ENCODE assay signal across 30 cellular contexts in genomic region chr3:176914764-176915163, GRCh38.
DNase-seq lines count a peak whose midpoint lies in the region; ATAC-seq and TF ChIP-seq lines count a peak whose summit lies in the region.
"Had no signal": no experiment of that assay in that cellular context is flagged by ENCODE, and none has a peak within 500 bp of the region (broad histone marks: within the 10 kb centered on the region; RNA-seq: fewer than 3 reads in every experiment).

No MANE protein-coding gene starts in this region.

- H3K14ac ChIP-seq in trophoblast cell (ENCODE audit: low read length): no peak overlapping the region

- peaks cover 42% of the 10 kb centered on the region for H3K4me1 Mint-ChIP-seq in GM23338
- H3K4me1 Mint-ChIP-seq in activated CD4-positive, alpha-beta T cell treated with anti-CD3 and anti-CD28 coated beads, Interleukin-2, amount 10 ng/mL, durations not matched to agents 24 days and 14 days: no peaks in the 10 kb centered on the region
- H3K4me1 Mint-ChIP-seq: activated naive CD8-positive, alpha-beta T cell treated with anti-CD3 and anti-CD28 coated beads, Interleukin-2, amount 10 ng/mL, durations not matched to agents 7 days and 5 days; stimulated activated naive B cell treated with anti-CD40 and anti-IgM and Interleukin-4, amounts not matched to agents 10 μg/mL and 1 μg/mL and 100 μg/mL, for 72 hours had no signal

- intact Hi-C loops in activated CD4-positive, alpha-beta T cell treated with anti-CD3 and anti-CD28 coated beads, Interleukin-2, amount 10 ng/mL, durations not matched to agents 24 days and 14 days (cut with micrococcal nuclease): no loop called here

- H3F3A ChIP-seq in GM23338 (replicated peaks; ENCODE audit: low read depth) (no peaks in the 10 kb centered on the region), GM23248 (ENCODE audit: insufficient read depth) (no peaks in the 10 kb centered on the region)

- no peak overlapping the region for H4K12ac ChIP-seq in trophoblast cell (ENCODE audit: low read depth, low read length)

- no peak overlapping the region for H4K8ac ChIP-seq in trophoblast cell (ENCODE audit: low read depth, low read length)

- no peak overlapping the region for H3K4ac ChIP-seq in trophoblast cell (ENCODE audit: low read depth, low read length)

- H4K91ac ChIP-seq in trophoblast cell (ENCODE audit: low read depth, low read length): peak overlapping the region; percentile 28

- peaks cover 27% of the 10 kb centered on the region for H3K4me1 ChIP-seq in GM23338 (ENCODE audit: insufficient read depth)
- H3K4me1 ChIP-seq in trophoblast cell (ENCODE audit: control insufficient read depth in 1 of 2, insufficient read depth in 2 of 2, low read length in 2 of 2): peaks cover 11 to 12% of the 10 kb centered on the region in 2 experiments
- H3K4me1 ChIP-seq in GM23248 (ENCODE audit: insufficient read depth): no peaks in the 10 kb centered on the region
- H3K4me1 ChIP-seq: BE2C, gastrocnemius medialis, lower lobe of right lung, suprapubic skin had no signal

- H3K9me3 Mint-ChIP-seq in GM23338: no peaks in the 10 kb centered on the region
- H3K9me3 Mint-ChIP-seq in activated CD4-positive, alpha-beta T cell treated with anti-CD3 and anti-CD28 coated beads, Interleukin-2, amount 10 ng/mL, durations not matched to agents 24 days and 14 days: no peaks in the 10 kb centered on the region
- H3K9me3 Mint-ChIP-seq: activated naive CD8-positive, alpha-beta T cell treated with anti-CD3 and anti-CD28 coated beads, Interleukin-2, amount 10 ng/mL, durations not matched to agents 7 days and 5 days; activated T-cell treated with anti-CD3 and anti-CD28 coated beads, Interleukin-2, amount 50 U/mL, for 4 hours; CD8-positive, alpha-beta T cell; natural killer cell treated with Interleukin-12 subunit alpha and Interleukin-12 subunit beta and Interleukin-15 and Interleukin-18, amount 100 ng/mL, for 72 hours; stimulated activated naive B cell treated with anti-CD40 and anti-IgM and Interleukin-4, amounts not matched to agents 10 μg/mL and 1 μg/mL and 100 μg/mL, for 72 hours had no signal

- H3K79me2 ChIP-seq in GM23338 (replicated peaks; ENCODE audit: insufficient read depth) (no peaks in the 10 kb centered on the region), trophoblast cell (ENCODE audit: control insufficient read depth, insufficient read depth, low read length, poor library complexity) (no peaks in the 10 kb centered on the region), GM23248 (ENCODE audit: insufficient read depth) (no peaks in the 10 kb centered on the region)

- H3K23ac ChIP-seq in trophoblast cell (ENCODE audit: low read length): no peak overlapping the region

- no peak overlapping the region for H3K27ac Mint-ChIP-seq in GM23338
- H3K27ac Mint-ChIP-seq in activated CD4-positive, alpha-beta T cell treated with anti-CD3 and anti-CD28 coated beads, Interleukin-2, amount 10 ng/mL, durations not matched to agents 24 days and 14 days: no peak overlapping the region
- H3K27ac Mint-ChIP-seq: activated naive CD8-positive, alpha-beta T cell treated with anti-CD3 and anti-CD28 coated beads, Interleukin-2, amount 10 ng/mL, durations not matched to agents 7 days and 5 days; CD8-positive, alpha-beta T cell; natural killer cell treated with Interleukin-12 subunit alpha and Interleukin-12 subunit beta and Interleukin-15 and Interleukin-18, amount 100 ng/mL, for 72 hours; stimulated activated naive B cell treated with anti-CD40 and anti-IgM and Interleukin-4, amounts not matched to agents 10 μg/mL and 1 μg/mL and 100 μg/mL, for 72 hours had no signal

- H3K27ac ChIP-seq in GM23338 (ENCODE audit: low read depth) (no peak overlapping the region), RWPE1 (no peak overlapping the region), trophoblast cell (ENCODE audit: low read depth, low read length) (no peak overlapping the region), GM23248 (no peak overlapping the region)
- H3K27ac ChIP-seq: gastrocnemius medialis, lower lobe of right lung, skin epidermis, suprapubic skin had no signal

- H3K79me1 ChIP-seq in trophoblast cell (ENCODE audit: low read length): peaks cover 6% of the 10 kb centered on the region

- H3K27me3 Mint-ChIP-seq in GM23338 (ENCODE audit: insufficient read depth, low read depth, poor library complexity): peaks cover 3% of the 10 kb centered on the region
- no peaks in the 10 kb centered on the region for H3K27me3 Mint-ChIP-seq in activated CD4-positive, alpha-beta T cell treated with anti-CD3 and anti-CD28 coated beads, Interleukin-2, amount 10 ng/mL, durations not matched to agents 24 days and 14 days
- H3K27me3 Mint-ChIP-seq: stimulated activated naive B cell treated with anti-CD40 and anti-IgM and Interleukin-4, amounts not matched to agents 10 μg/mL and 1 μg/mL and 100 μg/mL, for 72 hours had no signal

- peaks cover 3% of the 10 kb centered on the region; the same call in 2 of the 3 replicates for H3K36me3 Mint-ChIP-seq in GM23338 (ENCODE audit: low read depth)
- H3K36me3 Mint-ChIP-seq in activated CD4-positive, alpha-beta T cell treated with anti-CD3 and anti-CD28 coated beads, Interleukin-2, amount 10 ng/mL, durations not matched to agents 24 days and 14 days (ENCODE audit: low read depth): no peaks in the 10 kb centered on the region
- H3K36me3 Mint-ChIP-seq: activated naive CD8-positive, alpha-beta T cell treated with anti-CD3 and anti-CD28 coated beads, Interleukin-2, amount 10 ng/mL, durations not matched to agents 7 days and 5 days; CD8-positive, alpha-beta T cell; natural killer cell treated with Interleukin-12 subunit alpha and Interleukin-12 subunit beta and Interleukin-15 and Interleukin-18, amount 100 ng/mL, for 72 hours; stimulated activated naive B cell treated with anti-CD40 and anti-IgM and Interleukin-4, amounts not matched to agents 10 μg/mL and 1 μg/mL and 100 μg/mL, for 72 hours had no signal

- WGBS in trophoblast cell (ENCODE audit: extremely low coverage, insufficient coverage, insufficient read length): no CpG with 5 or more reads among the region's 1 CpG
- 69 to 85% methylated on average over 1 of the region's 1 CpG for WGBS in GM23248 (ENCODE audit: low coverage in 1 of 2, low lambda C conversion rate in 2 of 2, missing lambda C conversion rate in 2 of 2), 2 experiments

- H3K27me3 ChIP-seq in GM23338 (ENCODE audit: insufficient read depth) (no peaks in the 10 kb centered on the region), trophoblast cell (ENCODE audit: insufficient read depth, low read length) (no peaks in the 10 kb centered on the region), GM23248 (replicated peaks; ENCODE audit: insufficient read depth) (0 out of 2 replicates have a peak, but pooled peaks cover 5% of the 10 kb centered on the region)
- H3K27me3 ChIP-seq: BE2C, esophagus squamous epithelium, gastrocnemius medialis, suprapubic skin had no signal

- H3K36me3 ChIP-seq in GM23338 (ENCODE audit: insufficient read depth) (no peaks in the 10 kb centered on the region), trophoblast cell (ENCODE audit: control insufficient read depth in 1 of 2, insufficient read depth in 2 of 2, low read length in 2 of 2) (no peaks in the 10 kb centered on the region), GM23248 (ENCODE audit: low read depth) (no peaks in the 10 kb centered on the region)
- H3K36me3 ChIP-seq: BE2C, esophagus squamous epithelium, gastrocnemius medialis, HAP-1, lower lobe of right lung, suprapubic skin had no signal

- H3K4me2 ChIP-seq in GM23338: no peak overlapping the region
- H3K4me2 ChIP-seq in trophoblast cell (ENCODE audit: low read length): no peak overlapping the region
- no peak overlapping the region for H3K4me2 ChIP-seq in GM23248 (ENCODE audit: unreplicated experiment)

- H3K4me3 Mint-ChIP-seq in GM23338: no peak overlapping the region
- no peak overlapping the region for H3K4me3 Mint-ChIP-seq in activated CD4-positive, alpha-beta T cell treated with anti-CD3 and anti-CD28 coated beads, Interleukin-2, amount 10 ng/mL, durations not matched to agents 24 days and 14 days
- H3K4me3 Mint-ChIP-seq: activated naive CD8-positive, alpha-beta T cell treated with anti-CD3 and anti-CD28 coated beads, Interleukin-2, amount 10 ng/mL, durations not matched to agents 7 days and 5 days; activated T-cell treated with anti-CD3 and anti-CD28 coated beads, Interleukin-2, amount 50 U/mL, for 4 hours; CD8-positive, alpha-beta T cell; natural killer cell treated with Interleukin-12 subunit alpha and Interleukin-12 subunit beta and Interleukin-15 and Interleukin-18, amount 100 ng/mL, for 72 hours; stimulated activated naive B cell treated with anti-CD40 and anti-IgM and Interleukin-4, amounts not matched to agents 10 μg/mL and 1 μg/mL and 100 μg/mL, for 72 hours had no signal

- H2AFZ ChIP-seq in GM23338: 0 out of 2 replicates have a peak overlapping the region, but pooled peaks have one; percentile 4
- H2AFZ ChIP-seq in trophoblast cell (ENCODE audit: insufficient read depth, low read length, poor library complexity): no peak overlapping the region
- H2AFZ ChIP-seq in GM23248: no peak overlapping the region

- DNase-seq in GM23338 (ENCODE audit: low spot score) (no peak), RWPE1 (ENCODE audit: low spot score) (peak; percentile 9), fibroblast of pulmonary artery (ENCODE audit: low read depth) (peak; percentile 7), trophoblast cell (no peak), GOT3 (lab: John Stamatoyannopoulos, UW) (no peak), GM23248 (no peak)
- no peak for DNase-seq in activated CD4-positive, alpha-beta T cell treated with anti-CD3 and anti-CD28 coated beads, Interleukin-2, amount 10 ng/mL, durations not matched to agents 24 days and 14 days
- DNase-seq: activated CD4-positive, alpha-beta T cell treated with anti-CD3 and anti-CD28 coated beads, Interleukin-2, amount 50 U/mL, for 1 hour; activated gamma-delta T cell treated with Interleukin-2 at 50 U/mL for 16 hours; activated naive CD8-positive, alpha-beta T cell treated with anti-CD3 and anti-CD28 coated beads, Interleukin-2, amount 10 ng/mL, durations not matched to agents 7 days and 5 days; activated T-cell treated with anti-CD3 and anti-CD28 coated beads, Interleukin-2, amount 50 U/mL, for 4 hours; aorta; BE2C; caudate nucleus; CD8-positive, alpha-beta T cell; cortex of kidney; EL; esophagus squamous epithelium; gastrocnemius medialis; lower lobe of right lung; mucosa of descending colon; NCI-H1436; NCI-H446 treated with DMSO at 0.1 percent for 48 hours; stimulated activated naive B cell treated with anti-CD40 and anti-IgM and Interleukin-4, amounts not matched to agents 10 μg/mL and 1 μg/mL and 100 μg/mL, for 72 hours; T1000 had no signal

- POLR2A ChIA-PET in RWPE1 (lab: Yijun Ruan, JAX; ENCODE audit: low non-redundant PET): no interaction called here

- H3K9me3 ChIP-seq in trophoblast cell (ENCODE audit: insufficient read depth, low read depth, low read length): no peaks in the 10 kb centered on the region
- no peaks in the 10 kb centered on the region for H3K9me3 ChIP-seq in GM23248 (ENCODE audit: low read depth)
- H3K9me3 ChIP-seq: BE2C, esophagus squamous epithelium, gastrocnemius medialis, HAP-1, lower lobe of right lung, mucosa of descending colon, suprapubic skin had no signal

- H3K9me2 ChIP-seq in GM23338 (ENCODE audit: insufficient read depth) (peaks cover 20% of the 10 kb centered on the region), GM23248 (ENCODE audit: insufficient read depth) (no peaks in the 10 kb centered on the region)

- H4K20me1 ChIP-seq in GM23338 (replicated peaks; ENCODE audit: insufficient read depth) (no peaks in the 10 kb centered on the region), GM23248 (ENCODE audit: insufficient read depth) (no peaks in the 10 kb centered on the region)

- no peak for ATAC-seq in GM23338
- ATAC-seq: activated T-cell treated with anti-CD3 and anti-CD28 coated beads, Interleukin-2, amount 50 U/mL, for 4 hours; CD8-positive, alpha-beta T cell; gastrocnemius medialis; HepG2; lower lobe of right lung; mucosa of descending colon; natural killer cell treated with Interleukin-12 subunit alpha and Interleukin-12 subunit beta and Interleukin-15 and Interleukin-18, amount 100 ng/mL, for 72 hours; stimulated activated naive B cell treated with anti-CD40 and anti-IgM and Interleukin-4, amounts not matched to agents 10 μg/mL and 1 μg/mL and 100 μg/mL, for 72 hours had no signal

- peak overlapping the region; percentile 8 for H3K18ac ChIP-seq in trophoblast cell (ENCODE audit: low read length)

- no peak overlapping the region for H2BK5ac ChIP-seq in trophoblast cell (ENCODE audit: low read depth, low read length, poor library complexity)

- H2AK5ac ChIP-seq in trophoblast cell (ENCODE audit: low read length): no peak overlapping the region

- no peak overlapping the region for H3K4me3 ChIP-seq in GM23338
- H3K4me3 ChIP-seq in fibroblast of pulmonary artery (replicated peaks; ENCODE audit: low read depth, low read length): no peak overlapping the region
- no peak overlapping the region for H3K4me3 ChIP-seq in trophoblast cell (ENCODE audit: low read depth, low read length)
- no peak overlapping the region for H3K4me3 ChIP-seq in GM23248
- H3K4me3 ChIP-seq: esophagus squamous epithelium, gastrocnemius medialis, HAP-1, lower lobe of right lung, mucosa of descending colon, skin epidermis, suprapubic skin had no signal

- no peak overlapping the region for H2BK120ac ChIP-seq in trophoblast cell (ENCODE audit: insufficient read depth, low read length, poor library complexity)

- CTCF ChIA-PET in RWPE1 (lab: Yijun Ruan, JAX): no interaction called here

- no peak overlapping the region for H3K9ac ChIP-seq in trophoblast cell (ENCODE audit: low read length)
- H3K9ac ChIP-seq in GM23248: no peak overlapping the region

- in situ Hi-C loops in GM23248 (cut with MboI): no loop called here

- no peak for TF ChIP-seq CTCF in GM23338 (conservative IDR thresholded peaks at IDR 0.05; ENCODE audit: low read depth in 2 of 2)
- no peak for TF ChIP-seq CTCF in RWPE1 (conservative IDR thresholded peaks at IDR 0.05; ENCODE audit: low read depth)
- no peak for TF ChIP-seq CTCF in fibroblast of pulmonary artery (IDR thresholded peaks at IDR 0.05; ENCODE audit: low read length, missing control alignments)

- peak overlapping the region; percentile 83 for H2BK12ac ChIP-seq in trophoblast cell (ENCODE audit: low read length)

Comparison
In these comparisons a context has a peak if more than half of its experiments do, and no peak if none do; other contexts are left out.
1. DNase-seq: peak in RWPE1 (single experiment) and fibroblast of pulmonary artery (single experiment); none in GM23338 (single experiment), trophoblast cell (0 of 2), GOT3 (single experiment), GM23248 (single experiment) and activated CD4-positive, alpha-beta T cell treated with anti-CD3 and anti-CD28 coated beads, Interleukin-2, amount 10 ng/mL, durations not matched to agents 24 days and 14 days (single experiment).